Comparison of ENCODE assay signal across 26 cellular contexts in genomic region chr2:8671802-8672201, GRCh38.
"Had no signal": no experiment of that assay in that cellular context is flagged by ENCODE, and none has a peak within 500 bp of the region (broad histone marks: within the 10 kb centered on the region; RNA-seq: fewer than 3 reads in every experiment).

No MANE protein-coding gene starts in this region.

- H3K36me3 ChIP-seq: brain microvascular endothelial cell, gastroesophageal sphincter, right atrium auricular region, stomach, thyroid gland had no signal

- H3K27ac ChIP-seq: brain microvascular endothelial cell, coronary artery, dorsolateral prefrontal cortex, gastroesophageal sphincter, hepatocyte, right atrium auricular region, SK-N-MC, stomach, thyroid gland had no signal

- H3K27ac Mint-ChIP-seq: activated B cell treated with CpG ODN at 0.5 μM for 24 hours; activated naive CD4-positive, alpha-beta T cell treated with anti-CD3 and anti-CD28 coated beads for 36 hours; activated naive CD8-positive, alpha-beta T cell treated with anti-CD3 and anti-CD28 coated beads for 36 hours; activated T-cell treated with anti-CD3 and anti-CD28 coated beads, Interleukin-2, amount 50 U/mL, for 24 hours; activated T-helper 2 cell treated with anti-CD3 and anti-CD28 coated beads, Interferon-gamma antibody, Interleukin-2, Interleukin-4, amounts not matched to agents 10 μg/mL and 5 μg/mL and 100 μg/mL, durations not matched to agents 14 hours and 24 hours and 36 hours; naive thymus-derived CD4-positive, alpha-beta T cell; stimulated activated naive B cell treated with anti-CD40 and anti-IgM and Interleukin-4, amounts not matched to agents 10 μg/mL and 1 μg/mL and 100 μg/mL, for 72 hours had no signal

- H3K4me1 Mint-ChIP-seq: activated B cell treated with CpG ODN at 0.5 μM for 24 hours; activated naive CD8-positive, alpha-beta T cell treated with anti-CD3 and anti-CD28 coated beads for 36 hours had no signal

- H3K9me3 ChIP-seq: thyroid gland had no signal

- ATAC-seq: gastroesophageal sphincter; left colon; naive thymus-derived CD4-positive, alpha-beta T cell; stimulated activated naive B cell treated with anti-CD40 and anti-IgM and Interleukin-4, amounts not matched to agents 10 μg/mL and 1 μg/mL and 100 μg/mL, for 72 hours had no signal

- H3K4me3 ChIP-seq: coronary artery, dorsolateral prefrontal cortex, gastroesophageal sphincter, hepatocyte, right atrium auricular region, SK-N-MC, smooth muscle cell, stomach, thyroid gland had no signal

- H2AFZ ChIP-seq: hepatocyte had no signal

- H3K27me3 ChIP-seq: dorsolateral prefrontal cortex, gastroesophageal sphincter, hepatocyte, right atrium auricular region, thyroid gland had no signal

- H3K4me2 ChIP-seq: hepatocyte, smooth muscle cell had no signal

- H3K79me2 ChIP-seq: hepatocyte had no signal

- H3K4me3 Mint-ChIP-seq: activated B cell treated with CpG ODN at 0.5 μM for 24 hours; activated naive CD4-positive, alpha-beta T cell treated with anti-CD3 and anti-CD28 coated beads for 36 hours; activated naive CD8-positive, alpha-beta T cell treated with anti-CD3 and anti-CD28 coated beads for 36 hours; activated T-cell treated with anti-CD3 and anti-CD28 coated beads, Interleukin-2, amount 50 U/mL, for 24 hours; naive thymus-derived CD4-positive, alpha-beta T cell; stimulated activated naive B cell treated with anti-CD40 and anti-IgM and Interleukin-4, amounts not matched to agents 10 μg/mL and 1 μg/mL and 100 μg/mL, for 72 hours had no signal

- DNase-seq: activated B cell treated with CpG ODN at 0.5 μM for 24 hours; activated CD4-positive, alpha-beta T cell treated with anti-CD3 and anti-CD28 coated beads, Interleukin-2, amount 50 U/mL, for 4 hours; activated CD8-positive, alpha-beta memory T cell treated with anti-CD3 and anti-CD28 coated beads, Interleukin-2, amount 50 U/mL, for 4 hours; activated naive CD4-positive, alpha-beta T cell treated with anti-CD3 and anti-CD28 coated beads for 36 hours; activated naive CD8-positive, alpha-beta T cell treated with anti-CD3 and anti-CD28 coated beads for 36 hours; activated T-cell treated with anti-CD3 and anti-CD28 coated beads, Interleukin-2, amount 50 U/mL, for 24 hours; amniotic stem cell; brain microvascular endothelial cell; kidney; left colon; midbrain; naive thymus-derived CD4-positive, alpha-beta T cell; stimulated activated CD4-positive, alpha-beta T cell treated with anti-CD3 and anti-CD28 coated beads, Interleukin-1b, Interleukin-23, amount 100 ng/mL, for 48 hours; stimulated activated CD4-positive, alpha-beta T cell treated with anti-CD3 and anti-CD28 coated beads, Interleukin-4, amount 100 ng/mL, for 4 hours; stimulated activated CD8-positive, alpha-beta memory T cell treated with anti-CD3 and anti-CD28 coated beads, Interleukin-4, amount 100 ng/mL, for 48 hours; stimulated activated naive B cell treated with anti-CD40 and anti-IgM and Interleukin-4, amounts not matched to agents 10 μg/mL and 1 μg/mL and 100 μg/mL, for 72 hours; stomach; thyroid gland had no signal
